ENCODE assay signal across 9 cellular contexts in genomic region chr10:35433851-35434426, GRCh38.
A peak's percentile ranks its signal among the peaks of the same experiment; 100 is the strongest.
DNase-seq lines count a peak whose midpoint lies in the region; ATAC-seq and TF ChIP-seq lines count a peak whose summit lies in the region.
"Had no signal": no experiment of that assay in that cellular context is flagged by ENCODE, and none has a peak within 500 bp of the region (broad histone marks: within the 10 kb centered on the region; RNA-seq: fewer than 3 reads in every experiment).

No MANE protein-coding gene starts in this region.

- peaks cover 4 to 10% of the 10 kb centered on the region in 2 experiments for H3K9me3 ChIP-seq in CD4-positive, CD25-positive, alpha-beta regulatory T cell (ENCODE audit: control insufficient read depth in 2 of 2, low read length in 2 of 2)
- no peaks in the 10 kb centered on the region for H3K9me3 ChIP-seq in T-helper 17 cell (ENCODE audit: control insufficient read depth, low read length, poor library complexity, severe bottlenecking)
- peaks cover 3% of the 10 kb centered on the region; the same call in 1 of the 2 replicates for H3K9me3 ChIP-seq in Caco-2

- CTCF ChIA-PET in Caco-2 (lab: Charles Lee): no interaction called here

- H3K27ac ChIP-seq in CD4-positive, CD25-positive, alpha-beta regulatory T cell (ENCODE audit: insufficient read depth, low read length, poor library complexity, severe bottlenecking): no peak overlapping the region

- peaks cover 27% of the 10 kb centered on the region for H3K36me3 Mint-ChIP-seq in CD4-positive, CD25-positive, alpha-beta regulatory T cell
- H3K36me3 Mint-ChIP-seq in T-helper 17 cell (ENCODE audit: low read depth): peaks cover 5% of the 10 kb centered on the region
- peaks cover 19% of the 10 kb centered on the region for H3K36me3 Mint-ChIP-seq in Caco-2 (ENCODE audit: insufficient read depth, unreplicated experiment)

- H3K4me3 ChIP-seq in CD4-positive, CD25-positive, alpha-beta regulatory T cell (ENCODE audit: low read depth, low read length): no peak overlapping the region
- H3K4me3 ChIP-seq in HFF-Myc (replicated peaks; ENCODE audit: low read depth, low read length) (no peak overlapping the region), kidney epithelial cell (ENCODE audit: low read depth, low read length) (no peak overlapping the region), Caco-2 (ENCODE audit: low read depth, low read length) (no peak overlapping the region)

- no TSS peak for BruUV-seq in Caco-2 (replicated peaks; lab: Mats Ljungman, UMichigan)

- peaks cover 18 to 43% (median 30%) of the 10 kb centered on the region in 4 donors for H3K4me1 Mint-ChIP-seq in CD4-positive, CD25-positive, alpha-beta regulatory T cell
- H3K4me1 Mint-ChIP-seq in T-helper 17 cell: peaks cover 24% of the 10 kb centered on the region
- H3K4me1 Mint-ChIP-seq in Caco-2 (ENCODE audit: low read depth, unreplicated experiment): no peaks in the 10 kb centered on the region

- no peaks in the 10 kb centered on the region for H3K36me3 ChIP-seq in CD4-positive, CD25-positive, alpha-beta regulatory T cell (ENCODE audit: control insufficient read depth, insufficient read depth, low read length)
- H3K36me3 ChIP-seq in kidney epithelial cell (ENCODE audit: control insufficient read depth, insufficient read depth, low read length) (no peaks in the 10 kb centered on the region), Caco-2 (ENCODE audit: control insufficient read depth, insufficient read depth, low read length) (no peaks in the 10 kb centered on the region)

- POLR2A ChIA-PET in Caco-2 (lab: Charles Lee): no interaction called here

- no peak overlapping the region for H3K4me3 Mint-ChIP-seq in CD4-positive, CD25-positive, alpha-beta regulatory T cell
- H3K4me3 Mint-ChIP-seq in T-helper 17 cell (no peak overlapping the region), Caco-2 (ENCODE audit: unreplicated experiment) (no peak overlapping the region)

- no peak for TF ChIP-seq CTCF in HFF-Myc (IDR thresholded peaks at IDR 0.05; ENCODE audit: low read depth, low read length, missing control alignments)
- no peak for TF ChIP-seq CTCF in kidney epithelial cell (IDR thresholded peaks at IDR 0.05; ENCODE audit: insufficient read depth, low read length, poor library complexity, severe bottlenecking)
- no peak for TF ChIP-seq CTCF in Caco-2 (IDR thresholded peaks at IDR 0.05; ENCODE audit: insufficient read depth in 1 of 2, low read depth in 1 of 2, low read length in 1 of 2, severe bottlenecking in 1 of 2, unreplicated experiment in 1 of 2)

- DNase-seq in CD4-positive, CD25-positive, alpha-beta regulatory T cell: no peak
- DNase-seq in HFF-Myc (ENCODE audit: extremely low read depth, low read depth): peak; percentile 82
- no peak for DNase-seq in T-helper 17 cell
- peak; percentile 37 for DNase-seq in kidney epithelial cell (ENCODE audit: low read depth)
- no peak for DNase-seq in Caco-2
- no peak for DNase-seq in activated CD4-positive, CD25-positive, alpha-beta regulatory T cell treated with anti-CD3 and anti-CD28 coated beads, Interleukin-2, amount 50 U/mL, for 72 hours

- H3K27me3 Mint-ChIP-seq in CD4-positive, CD25-positive, alpha-beta regulatory T cell: no peaks in the 10 kb centered on the region
- H3K27me3 Mint-ChIP-seq in T-helper 17 cell (no peaks in the 10 kb centered on the region), Caco-2 (ENCODE audit: insufficient read depth, unreplicated experiment) (no peaks in the 10 kb centered on the region)

- H3K9me3 Mint-ChIP-seq in CD4-positive, CD25-positive, alpha-beta regulatory T cell: peaks cover 0 to 23% (median 6%) of the 10 kb centered on the region in 7 donors
- peaks cover 24% of the 10 kb centered on the region for H3K9me3 Mint-ChIP-seq in Caco-2 (ENCODE audit: unreplicated experiment)

- intact Hi-C loops in Caco-2 (cut with micrococcal nuclease; ENCODE audit: unreplicated experiment): no loop called here

- H3K27ac Mint-ChIP-seq in CD4-positive, CD25-positive, alpha-beta regulatory T cell: peak overlapping the region in 2 of 3 donors; percentile 9 to 55
- H3K27ac Mint-ChIP-seq in T-helper 17 cell: peak overlapping the region; percentile 75
- H3K27ac Mint-ChIP-seq in Caco-2 (ENCODE audit: unreplicated experiment): no peak overlapping the region

- ATAC-seq in CD4-positive, CD25-positive, alpha-beta regulatory T cell (ENCODE audit: low read depth in 2 of 2): no peak
- ATAC-seq in T-helper 17 cell: peak; percentile 41
- ATAC-seq in HG02610 (IDR thresholded peaks at IDR 0.05; ENCODE audit: unreplicated experiment): no peak
- no peak for ATAC-seq in HG03175 (IDR thresholded peaks at IDR 0.05; ENCODE audit: unreplicated experiment)
- ATAC-seq: Panc1 had no signal

- no peaks in the 10 kb centered on the region for H3K27me3 ChIP-seq in CD4-positive, CD25-positive, alpha-beta regulatory T cell (ENCODE audit: control insufficient read depth, insufficient read depth, low read length)
- H3K27me3 ChIP-seq in kidney epithelial cell (ENCODE audit: control insufficient read depth, insufficient read depth, low read length) (no peaks in the 10 kb centered on the region), Caco-2 (replicated peaks; ENCODE audit: control insufficient read depth, insufficient read depth, low read length) (no peaks in the 10 kb centered on the region)

- H3K4me1 ChIP-seq in CD4-positive, CD25-positive, alpha-beta regulatory T cell (ENCODE audit: control insufficient read depth, insufficient read depth, low read length, poor library complexity, severe bottlenecking): no peaks in the 10 kb centered on the region
- H3K4me1 ChIP-seq in Caco-2: no peaks in the 10 kb centered on the region

Comparison
In these comparisons a context has a peak if more than half of its experiments do, and no peak if none do; other contexts are left out.
1. DNase-seq: peak in HFF-Myc (single experiment) and kidney epithelial cell (single experiment); none in CD4-positive, CD25-positive, alpha-beta regulatory T cell (0 of 3), T-helper 17 cell (0 of 3), Caco-2 (0 of 2) and activated CD4-positive, CD25-positive, alpha-beta regulatory T cell treated with anti-CD3 and anti-CD28 coated beads, Interleukin-2, amount 50 U/mL, for 72 hours (single experiment).